In the genomic region with DNA sequence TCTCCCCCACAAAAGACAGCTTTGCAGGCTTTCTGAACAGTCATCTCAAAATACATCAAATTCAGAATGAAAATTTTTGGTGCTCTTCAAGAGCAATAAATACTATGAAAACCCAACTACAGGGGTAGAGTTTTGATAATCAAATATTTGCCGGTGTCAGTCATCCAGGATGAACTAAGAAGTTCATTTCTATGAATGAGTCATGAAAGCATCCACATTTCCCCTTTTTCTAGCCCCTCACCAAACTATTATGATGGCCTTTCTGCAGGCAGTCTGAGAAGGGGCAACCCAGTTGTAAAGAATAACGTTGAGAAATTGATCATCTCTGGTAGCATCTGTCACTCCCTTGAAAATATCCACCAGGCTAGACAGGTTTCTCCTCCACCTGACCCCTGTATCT, we compare ENCODE assay signal across 1 cellular context.
TF ChIP-seq lines count a peak whose summit lies in the region.

No MANE protein-coding gene starts in this region.

TF ChIP-seq in GM12878, 131 proteins besides CTCF, POLR2A, EP300 and RAD21 (continues in another document):
- TF ChIP-seq PML (IDR thresholded peaks at IDR 0.05; ENCODE audit: low read length) (no peak), SREBF1 (IDR thresholded peaks at IDR 0.05; ENCODE audit: low read length) (no peak), LARP7 (IDR thresholded peaks at IDR 0.05) (no peak), MEF2B (IDR thresholded peaks at IDR 0.05; ENCODE audit: partially characterized antibody, poor library complexity, severe bottlenecking) (no peak), SMAD1 (IDR thresholded peaks at IDR 0.05; ENCODE audit: low read depth, partially characterized antibody) (no peak), NFIC (IDR thresholded peaks at IDR 0.05; ENCODE audit: low read depth, low read length) (peak; percentile 67; the same call in 1 of the 2 replicates), GABPA (IDR thresholded peaks at IDR 0.05; ENCODE audit: low read depth) (no peak), MYC (IDR thresholded peaks at IDR 0.05; ENCODE audit: insufficient read depth, insufficient read length, insufficient replicate concordance, low read length, severe bottlenecking) (no peak), FOS (IDR thresholded peaks at IDR 0.05; ENCODE audit: borderline replicate concordance, extremely low read depth, insufficient read length) (no peak), MTA3 (IDR thresholded peaks at IDR 0.05; ENCODE audit: borderline replicate concordance, low read length) (no peak), CBX5 (IDR thresholded peaks at IDR 0.05; ENCODE audit: low read depth) (no peak), IKZF1 (conservative IDR thresholded peaks at IDR 0.05) (no peak), SREBF2 (IDR thresholded peaks at IDR 0.05; ENCODE audit: low read length) (no peak), YY1 (IDR thresholded peaks at IDR 0.05; ENCODE audit: low read depth, low read length) (no peak), ZBED1 (IDR thresholded peaks at IDR 0.05; ENCODE audit: borderline replicate concordance) (peak; percentile 42; the same call in 1 of the 2 replicates), FOXM1 (IDR thresholded peaks at IDR 0.05; ENCODE audit: low read depth, low read length) (peak; percentile 38; the same call in 1 of the 2 replicates), RBBP5 (conservative IDR thresholded peaks at IDR 0.05) (no peak), SUZ12 (IDR thresholded peaks at IDR 0.05; ENCODE audit: unreplicated experiment) (no peak), CREB1 (IDR thresholded peaks at IDR 0.05; ENCODE audit: low read depth) (0 out of 2 replicates have a peak, but pooled peaks have one; percentile 14), SMAD5 (IDR thresholded peaks at IDR 0.05; ENCODE audit: low read depth) (no peak), WRNIP1 (IDR thresholded peaks at IDR 0.05; ENCODE audit: borderline replicate concordance, low read depth, low read length) (no peak), NBN (IDR thresholded peaks at IDR 0.05) (no peak), CEBPB (IDR thresholded peaks at IDR 0.05; ENCODE audit: borderline replicate concordance in 1 of 2, low read depth in 2 of 2, low read length in 2 of 2) (no peak), TAF1 (IDR thresholded peaks at IDR 0.05; ENCODE audit: borderline replicate concordance, low read depth, low read length) (no peak), EZH2 (IDR thresholded peaks at IDR 0.05; ENCODE audit: borderline replicate concordance, control insufficient read depth, low read depth, low read length) (no peak), JUND (IDR thresholded peaks at IDR 0.05; ENCODE audit: low read depth, low read length) (no peak)
- TF ChIP-seq, protein P1, sequence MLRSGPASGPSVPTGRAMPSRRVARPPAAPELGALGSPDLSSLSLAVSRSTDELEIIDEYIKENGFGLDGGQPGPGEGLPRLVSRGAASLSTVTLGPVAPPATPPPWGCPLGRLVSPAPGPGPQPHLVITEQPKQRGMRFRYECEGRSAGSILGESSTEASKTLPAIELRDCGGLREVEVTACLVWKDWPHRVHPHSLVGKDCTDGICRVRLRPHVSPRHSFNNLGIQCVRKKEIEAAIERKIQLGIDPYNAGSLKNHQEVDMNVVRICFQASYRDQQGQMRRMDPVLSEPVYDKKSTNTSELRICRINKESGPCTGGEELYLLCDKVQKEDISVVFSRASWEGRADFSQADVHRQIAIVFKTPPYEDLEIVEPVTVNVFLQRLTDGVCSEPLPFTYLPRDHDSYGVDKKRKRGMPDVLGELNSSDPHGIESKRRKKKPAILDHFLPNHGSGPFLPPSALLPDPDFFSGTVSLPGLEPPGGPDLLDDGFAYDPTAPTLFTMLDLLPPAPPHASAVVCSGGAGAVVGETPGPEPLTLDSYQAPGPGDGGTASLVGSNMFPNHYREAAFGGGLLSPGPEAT (IDR thresholded peaks at IDR 0.05; ENCODE audit: low read depth) = no peak
- TF ChIP-seq, protein P2, sequence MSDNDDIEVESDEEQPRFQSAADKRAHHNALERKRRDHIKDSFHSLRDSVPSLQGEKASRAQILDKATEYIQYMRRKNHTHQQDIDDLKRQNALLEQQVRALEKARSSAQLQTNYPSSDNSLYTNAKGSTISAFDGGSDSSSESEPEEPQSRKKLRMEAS (IDR thresholded peaks at IDR 0.05; ENCODE audit: low read depth, low read length) = no peak
- TF ChIP-seq, protein P3, sequence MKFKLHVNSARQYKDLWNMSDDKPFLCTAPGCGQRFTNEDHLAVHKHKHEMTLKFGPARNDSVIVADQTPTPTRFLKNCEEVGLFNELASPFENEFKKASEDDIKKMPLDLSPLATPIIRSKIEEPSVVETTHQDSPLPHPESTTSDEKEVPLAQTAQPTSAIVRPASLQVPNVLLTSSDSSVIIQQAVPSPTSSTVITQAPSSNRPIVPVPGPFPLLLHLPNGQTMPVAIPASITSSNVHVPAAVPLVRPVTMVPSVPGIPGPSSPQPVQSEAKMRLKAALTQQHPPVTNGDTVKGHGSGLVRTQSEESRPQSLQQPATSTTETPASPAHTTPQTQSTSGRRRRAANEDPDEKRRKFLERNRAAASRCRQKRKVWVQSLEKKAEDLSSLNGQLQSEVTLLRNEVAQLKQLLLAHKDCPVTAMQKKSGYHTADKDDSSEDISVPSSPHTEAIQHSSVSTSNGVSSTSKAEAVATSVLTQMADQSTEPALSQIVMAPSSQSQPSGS (IDR thresholded peaks at IDR 0.05; ENCODE audit: low read length) = no peak
- TF ChIP-seq, protein P4, sequence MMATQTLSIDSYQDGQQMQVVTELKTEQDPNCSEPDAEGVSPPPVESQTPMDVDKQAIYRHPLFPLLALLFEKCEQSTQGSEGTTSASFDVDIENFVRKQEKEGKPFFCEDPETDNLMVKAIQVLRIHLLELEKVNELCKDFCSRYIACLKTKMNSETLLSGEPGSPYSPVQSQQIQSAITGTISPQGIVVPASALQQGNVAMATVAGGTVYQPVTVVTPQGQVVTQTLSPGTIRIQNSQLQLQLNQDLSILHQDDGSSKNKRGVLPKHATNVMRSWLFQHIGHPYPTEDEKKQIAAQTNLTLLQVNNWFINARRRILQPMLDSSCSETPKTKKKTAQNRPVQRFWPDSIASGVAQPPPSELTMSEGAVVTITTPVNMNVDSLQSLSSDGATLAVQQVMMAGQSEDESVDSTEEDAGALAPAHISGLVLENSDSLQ (IDR thresholded peaks at IDR 0.05) = peak; percentile 84
- TF ChIP-seq, protein P5, sequence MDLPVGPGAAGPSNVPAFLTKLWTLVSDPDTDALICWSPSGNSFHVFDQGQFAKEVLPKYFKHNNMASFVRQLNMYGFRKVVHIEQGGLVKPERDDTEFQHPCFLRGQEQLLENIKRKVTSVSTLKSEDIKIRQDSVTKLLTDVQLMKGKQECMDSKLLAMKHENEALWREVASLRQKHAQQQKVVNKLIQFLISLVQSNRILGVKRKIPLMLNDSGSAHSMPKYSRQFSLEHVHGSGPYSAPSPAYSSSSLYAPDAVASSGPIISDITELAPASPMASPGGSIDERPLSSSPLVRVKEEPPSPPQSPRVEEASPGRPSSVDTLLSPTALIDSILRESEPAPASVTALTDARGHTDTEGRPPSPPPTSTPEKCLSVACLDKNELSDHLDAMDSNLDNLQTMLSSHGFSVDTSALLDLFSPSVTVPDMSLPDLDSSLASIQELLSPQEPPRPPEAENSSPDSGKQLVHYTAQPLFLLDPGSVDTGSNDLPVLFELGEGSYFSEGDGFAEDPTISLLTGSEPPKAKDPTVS (IDR thresholded peaks at IDR 0.05; ENCODE audit: low read depth, low read length) = no peak
- TF ChIP-seq, protein P6, sequence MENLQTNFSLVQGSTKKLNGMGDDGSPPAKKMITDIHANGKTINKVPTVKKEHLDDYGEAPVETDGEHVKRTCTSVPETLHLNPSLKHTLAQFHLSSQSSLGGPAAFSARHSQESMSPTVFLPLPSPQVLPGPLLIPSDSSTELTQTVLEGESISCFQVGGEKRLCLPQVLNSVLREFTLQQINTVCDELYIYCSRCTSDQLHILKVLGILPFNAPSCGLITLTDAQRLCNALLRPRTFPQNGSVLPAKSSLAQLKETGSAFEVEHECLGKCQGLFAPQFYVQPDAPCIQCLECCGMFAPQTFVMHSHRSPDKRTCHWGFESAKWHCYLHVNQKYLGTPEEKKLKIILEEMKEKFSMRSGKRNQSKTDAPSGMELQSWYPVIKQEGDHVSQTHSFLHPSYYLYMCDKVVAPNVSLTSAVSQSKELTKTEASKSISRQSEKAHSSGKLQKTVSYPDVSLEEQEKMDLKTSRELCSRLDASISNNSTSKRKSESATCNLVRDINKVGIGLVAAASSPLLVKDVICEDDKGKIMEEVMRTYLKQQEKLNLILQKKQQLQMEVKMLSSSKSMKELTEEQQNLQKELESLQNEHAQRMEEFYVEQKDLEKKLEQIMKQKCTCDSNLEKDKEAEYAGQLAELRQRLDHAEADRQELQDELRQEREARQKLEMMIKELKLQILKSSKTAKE (IDR thresholded peaks at IDR 0.05; ENCODE audit: low read depth, poor library complexity, severe bottlenecking) = no peak
- TF ChIP-seq, protein P7, sequence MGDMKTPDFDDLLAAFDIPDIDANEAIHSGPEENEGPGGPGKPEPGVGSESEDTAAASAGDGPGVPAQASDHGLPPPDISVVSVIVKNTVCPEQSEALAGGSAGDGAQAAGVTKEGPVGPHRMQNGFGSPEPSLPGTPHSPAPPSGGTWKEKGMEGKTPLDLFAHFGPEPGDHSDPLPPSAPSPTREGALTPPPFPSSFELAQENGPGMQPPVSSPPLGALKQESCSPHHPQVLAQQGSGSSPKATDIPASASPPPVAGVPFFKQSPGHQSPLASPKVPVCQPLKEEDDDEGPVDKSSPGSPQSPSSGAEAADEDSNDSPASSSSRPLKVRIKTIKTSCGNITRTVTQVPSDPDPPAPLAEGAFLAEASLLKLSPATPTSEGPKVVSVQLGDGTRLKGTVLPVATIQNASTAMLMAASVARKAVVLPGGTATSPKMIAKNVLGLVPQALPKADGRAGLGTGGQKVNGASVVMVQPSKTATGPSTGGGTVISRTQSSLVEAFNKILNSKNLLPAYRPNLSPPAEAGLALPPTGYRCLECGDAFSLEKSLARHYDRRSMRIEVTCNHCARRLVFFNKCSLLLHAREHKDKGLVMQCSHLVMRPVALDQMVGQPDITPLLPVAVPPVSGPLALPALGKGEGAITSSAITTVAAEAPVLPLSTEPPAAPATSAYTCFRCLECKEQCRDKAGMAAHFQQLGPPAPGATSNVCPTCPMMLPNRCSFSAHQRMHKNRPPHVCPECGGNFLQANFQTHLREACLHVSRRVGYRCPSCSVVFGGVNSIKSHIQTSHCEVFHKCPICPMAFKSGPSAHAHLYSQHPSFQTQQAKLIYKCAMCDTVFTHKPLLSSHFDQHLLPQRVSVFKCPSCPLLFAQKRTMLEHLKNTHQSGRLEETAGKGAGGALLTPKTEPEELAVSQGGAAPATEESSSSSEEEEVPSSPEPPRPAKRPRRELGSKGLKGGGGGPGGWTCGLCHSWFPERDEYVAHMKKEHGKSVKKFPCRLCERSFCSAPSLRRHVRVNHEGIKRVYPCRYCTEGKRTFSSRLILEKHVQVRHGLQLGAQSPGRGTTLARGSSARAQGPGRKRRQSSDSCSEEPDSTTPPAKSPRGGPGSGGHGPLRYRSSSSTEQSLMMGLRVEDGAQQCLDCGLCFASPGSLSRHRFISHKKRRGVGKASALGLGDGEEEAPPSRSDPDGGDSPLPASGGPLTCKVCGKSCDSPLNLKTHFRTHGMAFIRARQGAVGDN (IDR thresholded peaks at IDR 0.05) = no peak
- TF ChIP-seq, protein P8, sequence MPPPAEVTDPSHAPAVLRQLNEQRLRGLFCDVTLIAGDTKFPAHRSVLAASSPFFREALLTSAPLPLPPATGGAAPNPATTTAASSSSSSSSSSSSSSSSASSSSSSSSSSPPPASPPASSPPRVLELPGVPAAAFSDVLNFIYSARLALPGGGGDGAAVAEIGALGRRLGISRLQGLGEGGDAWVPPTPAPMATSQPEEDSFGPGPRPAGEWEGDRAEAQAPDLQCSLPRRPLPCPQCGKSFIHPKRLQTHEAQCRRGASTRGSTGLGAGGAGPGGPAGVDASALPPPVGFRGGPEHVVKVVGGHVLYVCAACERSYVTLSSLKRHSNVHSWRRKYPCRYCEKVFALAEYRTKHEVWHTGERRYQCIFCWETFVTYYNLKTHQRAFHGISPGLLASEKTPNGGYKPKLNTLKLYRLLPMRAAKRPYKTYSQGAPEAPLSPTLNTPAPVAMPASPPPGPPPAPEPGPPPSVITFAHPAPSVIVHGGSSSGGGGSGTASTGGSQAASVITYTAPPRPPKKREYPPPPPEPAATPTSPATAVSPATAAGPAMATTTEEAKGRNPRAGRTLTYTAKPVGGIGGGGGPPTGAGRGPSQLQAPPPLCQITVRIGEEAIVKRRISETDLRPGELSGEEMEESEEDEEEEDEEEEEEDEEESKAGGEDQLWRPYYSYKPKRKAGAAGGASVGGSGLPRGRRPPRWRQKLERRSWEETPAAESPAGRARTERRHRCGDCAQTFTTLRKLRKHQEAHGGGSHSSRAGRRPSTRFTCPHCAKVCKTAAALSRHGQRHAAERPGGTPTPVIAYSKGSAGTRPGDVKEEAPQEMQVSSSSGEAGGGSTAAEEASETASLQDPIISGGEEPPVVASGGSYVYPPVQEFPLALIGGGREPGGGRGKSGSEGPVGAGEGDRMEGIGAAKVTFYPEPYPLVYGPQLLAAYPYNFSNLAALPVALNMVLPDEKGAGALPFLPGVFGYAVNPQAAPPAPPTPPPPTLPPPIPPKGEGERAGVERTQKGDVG (CRISPR knock-in tag; IDR thresholded peaks at IDR 0.05) = no peak
- TF ChIP-seq, protein P9, sequence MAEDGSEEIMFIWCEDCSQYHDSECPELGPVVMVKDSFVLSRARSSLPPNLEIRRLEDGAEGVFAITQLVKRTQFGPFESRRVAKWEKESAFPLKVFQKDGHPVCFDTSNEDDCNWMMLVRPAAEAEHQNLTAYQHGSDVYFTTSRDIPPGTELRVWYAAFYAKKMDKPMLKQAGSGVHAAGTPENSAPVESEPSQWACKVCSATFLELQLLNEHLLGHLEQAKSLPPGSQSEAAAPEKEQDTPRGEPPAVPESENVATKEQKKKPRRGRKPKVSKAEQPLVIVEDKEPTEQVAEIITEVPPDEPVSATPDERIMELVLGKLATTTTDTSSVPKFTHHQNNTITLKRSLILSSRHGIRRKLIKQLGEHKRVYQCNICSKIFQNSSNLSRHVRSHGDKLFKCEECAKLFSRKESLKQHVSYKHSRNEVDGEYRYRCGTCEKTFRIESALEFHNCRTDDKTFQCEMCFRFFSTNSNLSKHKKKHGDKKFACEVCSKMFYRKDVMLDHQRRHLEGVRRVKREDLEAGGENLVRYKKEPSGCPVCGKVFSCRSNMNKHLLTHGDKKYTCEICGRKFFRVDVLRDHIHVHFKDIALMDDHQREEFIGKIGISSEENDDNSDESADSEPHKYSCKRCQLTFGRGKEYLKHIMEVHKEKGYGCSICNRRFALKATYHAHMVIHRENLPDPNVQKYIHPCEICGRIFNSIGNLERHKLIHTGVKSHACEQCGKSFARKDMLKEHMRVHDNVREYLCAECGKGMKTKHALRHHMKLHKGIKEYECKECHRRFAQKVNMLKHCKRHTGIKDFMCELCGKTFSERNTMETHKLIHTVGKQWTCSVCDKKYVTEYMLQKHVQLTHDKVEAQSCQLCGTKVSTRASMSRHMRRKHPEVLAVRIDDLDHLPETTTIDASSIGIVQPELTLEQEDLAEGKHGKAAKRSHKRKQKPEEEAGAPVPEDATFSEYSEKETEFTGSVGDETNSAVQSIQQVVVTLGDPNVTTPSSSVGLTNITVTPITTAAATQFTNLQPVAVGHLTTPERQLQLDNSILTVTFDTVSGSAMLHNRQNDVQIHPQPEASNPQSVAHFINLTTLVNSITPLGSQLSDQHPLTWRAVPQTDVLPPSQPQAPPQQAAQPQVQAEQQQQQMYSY (CRISPR knock-in tag; IDR thresholded peaks at IDR 0.05) = no peak
- TF ChIP-seq, protein P10, sequence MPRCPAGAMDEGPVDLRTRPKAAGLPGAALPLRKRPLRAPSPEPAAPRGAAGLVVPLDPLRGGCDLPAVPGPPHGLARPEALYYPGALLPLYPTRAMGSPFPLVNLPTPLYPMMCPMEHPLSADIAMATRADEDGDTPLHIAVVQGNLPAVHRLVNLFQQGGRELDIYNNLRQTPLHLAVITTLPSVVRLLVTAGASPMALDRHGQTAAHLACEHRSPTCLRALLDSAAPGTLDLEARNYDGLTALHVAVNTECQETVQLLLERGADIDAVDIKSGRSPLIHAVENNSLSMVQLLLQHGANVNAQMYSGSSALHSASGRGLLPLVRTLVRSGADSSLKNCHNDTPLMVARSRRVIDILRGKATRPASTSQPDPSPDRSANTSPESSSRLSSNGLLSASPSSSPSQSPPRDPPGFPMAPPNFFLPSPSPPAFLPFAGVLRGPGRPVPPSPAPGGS (IDR thresholded peaks at IDR 0.05; ENCODE audit: borderline replicate concordance, insufficient read depth, low read depth, low read length, poor library complexity, severe bottlenecking) = no peak
